Comparison of ENCODE assay signal across 18 cellular contexts in the genomic region with DNA sequence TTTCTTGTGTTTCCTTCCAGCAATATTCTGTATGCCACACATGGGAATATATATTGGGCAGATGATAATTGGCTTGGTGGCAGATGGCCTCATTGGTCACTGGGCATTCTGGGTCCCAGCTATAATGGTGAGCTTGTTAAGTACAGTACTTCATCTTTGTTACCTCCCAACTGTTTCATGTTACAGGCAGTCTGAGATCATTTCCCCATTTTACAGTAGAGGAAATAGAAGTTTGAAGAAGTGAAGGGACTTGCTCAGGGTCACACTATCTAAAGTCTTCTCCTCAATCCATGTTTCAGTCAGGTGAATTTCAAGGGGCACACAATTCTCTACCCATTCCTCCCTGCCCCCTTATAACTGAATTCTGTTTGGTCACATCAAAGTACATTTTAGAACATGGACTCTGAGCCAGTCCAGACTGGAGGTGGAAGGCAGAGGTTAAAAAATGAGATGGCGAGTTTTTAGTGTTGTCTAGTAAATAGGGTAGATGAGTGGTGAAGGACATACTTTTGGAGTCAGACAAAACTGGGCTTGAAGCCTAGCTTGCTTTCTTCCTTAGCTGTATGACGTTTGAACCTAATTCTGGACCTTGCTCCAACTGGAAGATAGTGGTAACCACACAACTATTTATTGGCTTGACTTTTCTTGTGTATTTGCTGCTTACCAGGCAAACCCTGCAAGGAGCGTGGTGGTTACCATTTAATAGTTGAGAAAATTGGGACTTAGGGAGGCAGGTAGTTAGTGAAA. TPM values are rescaled to one million over a fixed set of nuclear protein-coding genes. Genes with fewer than 3 reads are reported as not detected.
DNase-seq lines count a peak whose midpoint lies in the region; ATAC-seq and TF ChIP-seq lines count a peak whose summit lies in the region.
"Had no signal": no experiment of that assay in that cellular context is flagged by ENCODE, and none has a peak within 500 bp of the region (broad histone marks: within the 10 kb centered on the region; RNA-seq: fewer than 3 reads in every experiment).

No MANE protein-coding gene starts in this region.

- peaks cover 38% of the 10 kb centered on the region for H3K79me2 ChIP-seq in SU-DHL-6 (ENCODE audit: insufficient read depth, low read length)

- H3K27me3 Mint-ChIP-seq in naive thymus-derived CD4-positive, alpha-beta T cell, result no peaks in the 10 kb centered on the region

- peaks cover 11 to 38% (median 36%) of the 10 kb centered on the region in 5 donors for H3K36me3 Mint-ChIP-seq in naive thymus-derived CD4-positive, alpha-beta T cell

- no peaks in the 10 kb centered on the region for H3K27me3 ChIP-seq in right atrium auricular region
- no peaks in the 10 kb centered on the region for H3K27me3 ChIP-seq in SU-DHL-6 (ENCODE audit: low read length)
- no peaks in the 10 kb centered on the region for H3K27me3 ChIP-seq in naive thymus-derived CD4-positive, alpha-beta T cell (ENCODE audit: control insufficient read depth in 2 of 2, insufficient read depth in 2 of 2, low read length in 2 of 2)
- H3K27me3 ChIP-seq in sigmoid colon, result no peaks in the 10 kb centered on the region
- H3K27me3 ChIP-seq: Peyer's patch had no signal

- TF ChIP-seq POLR2A in sigmoid colon (IDR thresholded peaks at IDR 0.05), result no peak

- no peak overlapping the region for H3K9ac ChIP-seq in SU-DHL-6 (ENCODE audit: low read length)

- intact Hi-C loops in Right ventricle myocardium inferior (cut with DNase I) (no loop called here), sigmoid colon (cut with DNase I) (no loop called here)
- intact Hi-C loops in naive thymus-derived CD4-positive, alpha-beta T cell (cut with micrococcal nuclease), result loop anchor here in 1 of 2 donors (10.0 kb wide), 1 partner anchor 169 kb away; no protein-coding TSS in a partner anchor

- no peak for TF ChIP-seq EP300 in sigmoid colon (IDR thresholded peaks at IDR 0.05)

- peaks cover 0 to 5% (median 0%) of the 10 kb centered on the region in 11 donors for H3K9me3 Mint-ChIP-seq in naive thymus-derived CD4-positive, alpha-beta T cell
- H3K9me3 Mint-ChIP-seq: CD8-positive, alpha-beta memory T cell had no signal

- DNase-seq in Right ventricle myocardium inferior (ENCODE audit: missing footprints) (no peak), right atrium auricular region (ENCODE audit: low spot score) (no peak), D341Med (ENCODE audit: low spot score) (peak; percentile 1), sigmoid colon (no peak)
- no peak for DNase-seq in naive thymus-derived CD4-positive, alpha-beta T cell
- DNase-seq in stimulated activated naive CD4-positive, alpha-beta T cell treated with Interleukin-2 at 50 U/mL for 16 hours (lab: John Stamatoyannopoulos, UW), result no peak
- DNase-seq: CD8-positive, alpha-beta memory T cell; GOT3; NCI-H1105 treated with DMSO at 0.1 percent for 48 hours; NCI-H187; NCI-H446; NCI-H748 treated with DMSO at 0.1 percent for 48 hours; Peyer's patch; SHP77 treated with DMSO at 0.1 percent for 48 hours had no signal

- H4K20me1 ChIP-seq in SU-DHL-6 (ENCODE audit: low read depth, low read length), result no peaks in the 10 kb centered on the region

- TF ChIP-seq CTCF in right atrium auricular region (IDR thresholded peaks at IDR 0.05) (no peak), SU-DHL-6 (IDR thresholded peaks at IDR 0.05; ENCODE audit: insufficient read depth, low read length, poor library complexity, severe bottlenecking) (no peak), sigmoid colon (IDR thresholded peaks at IDR 0.05) (no peak)

- H3F3A ChIP-seq in SU-DHL-6 (ENCODE audit: insufficient read depth), result peaks cover 8% of the 10 kb centered on the region

- H3K4me1 ChIP-seq in right atrium auricular region, result peaks cover 0 to 25% of the 10 kb centered on the region in 2 donors
- peaks cover 13% of the 10 kb centered on the region in 2 donors for H3K4me1 ChIP-seq in naive thymus-derived CD4-positive, alpha-beta T cell (ENCODE audit: control insufficient read depth in 2 of 2, insufficient read depth in 2 of 2, low read length in 2 of 2)
- peaks cover 0 to 12% (median 8%) of the 10 kb centered on the region in 4 donors for H3K4me1 ChIP-seq in sigmoid colon

- CTCF ChIA-PET in naive thymus-derived CD4-positive, alpha-beta T cell (lab: Charles Lee), result no interaction called here

- H3K27ac ChIP-seq in right atrium auricular region (peak overlapping the region in 1 of 2 donors; percentile 20), SU-DHL-6 (ENCODE audit: low read depth, low read length) (no peak overlapping the region), sigmoid colon (no peak overlapping the region)
- no peak overlapping the region for H3K27ac ChIP-seq in naive thymus-derived CD4-positive, alpha-beta T cell (ENCODE audit: low read depth, low read length)
- H3K27ac ChIP-seq: HL-60, Peyer's patch had no signal

- H3K9me3 ChIP-seq in right atrium auricular region, result no peaks in the 10 kb centered on the region
- no peaks in the 10 kb centered on the region for H3K9me3 ChIP-seq in SU-DHL-6 (ENCODE audit: insufficient read depth, low read length)
- H3K9me3 ChIP-seq in naive thymus-derived CD4-positive, alpha-beta T cell (ENCODE audit: control insufficient read depth in 2 of 3, low read length in 3 of 3), result no peaks in the 10 kb centered on the region
- no peaks in the 10 kb centered on the region for H3K9me3 ChIP-seq in sigmoid colon
- H3K9me3 ChIP-seq: Peyer's patch had no signal

- H3K4me3 Mint-ChIP-seq in naive thymus-derived CD4-positive, alpha-beta T cell, result peak overlapping the region in 6 of 10 donors; percentile 8 to 54 (median 24)

- WGBS in sigmoid colon, 2 donors, result 84 to 95% methylated on average over 3 of the region's 3 CpGs

- H3K9me2 ChIP-seq in SU-DHL-6 (replicated peaks; ENCODE audit: insufficient read depth, low read length), result no peaks in the 10 kb centered on the region

- H3K36me3 ChIP-seq in right atrium auricular region, result peaks cover 6% of the 10 kb centered on the region
- no peaks in the 10 kb centered on the region; the same call in 1 of the 2 replicates for H3K36me3 ChIP-seq in SU-DHL-6 (ENCODE audit: low read length)
- peaks cover 0 to 3% (median 0%) of the 10 kb centered on the region in 3 experiments for H3K36me3 ChIP-seq in naive thymus-derived CD4-positive, alpha-beta T cell (ENCODE audit: control insufficient read depth in 2 of 3, insufficient read depth in 3 of 3, low read length in 3 of 3)
- H3K36me3 ChIP-seq in sigmoid colon, result peaks cover 0 to 4% (median 0%) of the 10 kb centered on the region in 4 donors

- H3K4me1 Mint-ChIP-seq in naive thymus-derived CD4-positive, alpha-beta T cell, result peaks cover 16 to 79% (median 62%) of the 10 kb centered on the region in 7 donors

- ATAC-seq in Right ventricle myocardium inferior (peak; percentile 24), GM18867 (IDR thresholded peaks at IDR 0.05; ENCODE audit: unreplicated experiment) (no peak)
- ATAC-seq in naive thymus-derived CD4-positive, alpha-beta T cell, result no peak
- ATAC-seq: K562 had no signal

- POLR2A ChIA-PET in naive thymus-derived CD4-positive, alpha-beta T cell (lab: Charles Lee), result no interaction called here

- H3K4me3 ChIP-seq in right atrium auricular region, result no peak overlapping the region
- H3K4me3 ChIP-seq in SU-DHL-6 (ENCODE audit: insufficient read depth, low read length, poor library complexity, severe bottlenecking), result no peak overlapping the region
- no peak overlapping the region for H3K4me3 ChIP-seq in naive thymus-derived CD4-positive, alpha-beta T cell (ENCODE audit: low read length)
- no peak overlapping the region for H3K4me3 ChIP-seq in sigmoid colon
- H3K4me3 ChIP-seq: K562, Peyer's patch had no signal

- H2AFZ ChIP-seq in SU-DHL-6 (ENCODE audit: low read depth, low read length, severe bottlenecking), result no peak overlapping the region

- H3K4me2 ChIP-seq in SU-DHL-6 (ENCODE audit: low read depth, low read length, poor library complexity, severe bottlenecking), result peak overlapping the region; percentile 14

- peak overlapping the region in 1 of 9 donors; percentile 13 for H3K27ac Mint-ChIP-seq in naive thymus-derived CD4-positive, alpha-beta T cell

RNA-seq across cellular contexts. Expression of a gene that starts 2.5 kb away (rescaled TPM):
- total RNA-seq in Right ventricle myocardium inferior (19.4 TPM), right atrium auricular region (10 to 100 TPM; 15.7 to 18.0 TPM), sigmoid colon (10 to 100 TPM in 3 of 4 donors, 1 to 10 TPM in 1; 8.6 to 16.1 (median 12.9) TPM)
- total RNA-seq in naive thymus-derived CD4-positive, alpha-beta T cell, result 10 to 100 TPM; 17.3 to 18.5 (median 17.9) TPM
- 10 to 100 TPM; 22.5 to 31.4 TPM for polyA plus RNA-seq in naive thymus-derived CD4-positive, alpha-beta T cell
- 10 to 100 TPM in 1 of 3 donors, 1 to 10 TPM in 2; 5.3 to 12.5 (median 9.0) TPM for polyA plus RNA-seq in sigmoid colon

RNA-seq across cellular contexts. Expression of a gene that starts 32.2 kb away (rescaled TPM):
- total RNA-seq in Right ventricle myocardium inferior (21.4 TPM), right atrium auricular region (10 to 100 TPM; 20.9 to 31.0 TPM), sigmoid colon (10 to 100 TPM; 16.3 to 20.9 (median 17.1) TPM)
- total RNA-seq in naive thymus-derived CD4-positive, alpha-beta T cell, result 10 to 100 TPM; 16.8 to 59.3 (median 22.5) TPM
- polyA plus RNA-seq in naive thymus-derived CD4-positive, alpha-beta T cell, result 10 to 100 TPM; 54.8 to 73.7 TPM
- polyA plus RNA-seq in sigmoid colon, result 10 to 100 TPM; 12.0 to 40.6 (median 12.7) TPM
